8 cellular contexts compared by ENCODE assay signal in genomic region chr11:65468874-65469333, GRCh38.
DNase-seq lines count a peak whose midpoint lies in the region; ATAC-seq and TF ChIP-seq lines count a peak whose summit lies in the region.

No MANE protein-coding gene starts in this region.

- H3K9me3 ChIP-seq in Loucy (ENCODE audit: insufficient read depth, low read depth, low read length): no peaks in the 10 kb centered on the region
- no peaks in the 10 kb centered on the region for H3K9me3 ChIP-seq in mucosa of rectum (ENCODE audit: control insufficient read depth in 2 of 2, low read length in 2 of 2)

- no peaks in the 10 kb centered on the region for H3K27me3 Mint-ChIP-seq in T-helper 1 cell treated with Interleukin-12 subunit alpha and Interleukin-12 subunit beta and Interleukin-4 antibody, amounts not matched to agents 30 μg/mL and 1 μg/mL, for 36 hours (ENCODE audit: low read depth)

- H3K9me3 Mint-ChIP-seq in T-helper 1 cell treated with Interleukin-12 subunit alpha and Interleukin-12 subunit beta and Interleukin-4 antibody, amounts not matched to agents 30 μg/mL and 1 μg/mL, for 36 hours: no peaks in the 10 kb centered on the region

- no peaks in the 10 kb centered on the region for H3K36me3 Mint-ChIP-seq in T-helper 1 cell treated with Interleukin-12 subunit alpha and Interleukin-12 subunit beta and Interleukin-4 antibody, amounts not matched to agents 30 μg/mL and 1 μg/mL, for 36 hours (ENCODE audit: low read depth)

- H3K36me3 ChIP-seq in Loucy (ENCODE audit: insufficient read depth, low read length): no peaks in the 10 kb centered on the region
- no peaks in the 10 kb centered on the region for H3K36me3 ChIP-seq in mucosa of rectum (ENCODE audit: control insufficient read depth in 2 of 2, insufficient read depth in 2 of 2, low read length in 2 of 2)

- peaks cover 6% of the 10 kb centered on the region for H3K4me1 ChIP-seq in Loucy (ENCODE audit: insufficient read depth, low read length, poor library complexity, severe bottlenecking)
- peaks cover 16 to 20% of the 10 kb centered on the region in 2 donors for H3K4me1 ChIP-seq in mucosa of rectum (ENCODE audit: control insufficient read depth in 2 of 2, insufficient read depth in 2 of 2, low read length in 2 of 2)

- peaks cover 26% of the 10 kb centered on the region for H3K4me1 Mint-ChIP-seq in T-helper 1 cell treated with Interleukin-12 subunit alpha and Interleukin-12 subunit beta and Interleukin-4 antibody, amounts not matched to agents 30 μg/mL and 1 μg/mL, for 36 hours (ENCODE audit: low read depth)

- H3K4me3 ChIP-seq in Loucy (ENCODE audit: low read length, poor library complexity, severe bottlenecking) (no peak overlapping the region), mucosa of rectum (ENCODE audit: low read length in 2 of 2) (no peak overlapping the region)

- H3K9me2 ChIP-seq in Loucy (replicated peaks; ENCODE audit: low read depth, low read length): no peaks in the 10 kb centered on the region

- H3K4me2 ChIP-seq in Loucy (ENCODE audit: low read depth, low read length, poor library complexity, severe bottlenecking): no peak overlapping the region

- H4K20me1 ChIP-seq in Loucy (ENCODE audit: insufficient read depth, low read length, poor library complexity, severe bottlenecking): no peaks in the 10 kb centered on the region

- no peaks in the 10 kb centered on the region; the same call in 1 of the 2 replicates for H3K79me2 ChIP-seq in Loucy (ENCODE audit: insufficient read depth, low read length)

- H2AFZ ChIP-seq in Loucy (ENCODE audit: low read length): no peak overlapping the region

- H3K9ac ChIP-seq in Loucy (ENCODE audit: low read depth, low read length, poor library complexity, severe bottlenecking) (no peak overlapping the region), mucosa of rectum (ENCODE audit: low read depth in 1 of 2, low read length in 2 of 2) (no peak overlapping the region)

- no peak overlapping the region for H3K4me3 Mint-ChIP-seq in T-helper 1 cell treated with Interleukin-12 subunit alpha and Interleukin-12 subunit beta and Interleukin-4 antibody, amounts not matched to agents 30 μg/mL and 1 μg/mL, for 36 hours

- peak overlapping the region; percentile 7 for H3K27ac Mint-ChIP-seq in T-helper 1 cell treated with Interleukin-12 subunit alpha and Interleukin-12 subunit beta and Interleukin-4 antibody, amounts not matched to agents 30 μg/mL and 1 μg/mL, for 36 hours

- DNase-seq in NCI-H187 (lab: John Stamatoyannopoulos, UW): peak; percentile 64 to 69
- no peak for DNase-seq in NCI-H187 treated with DMSO at 0.1 percent for 48 hours (lab: John Stamatoyannopoulos, UW)
- DNase-seq in SW 1271 (lab: John Stamatoyannopoulos, UW): no peak

- ATAC-seq in HG02870 (IDR thresholded peaks at IDR 0.05; ENCODE audit: unreplicated experiment): no peak

- H3K27me3 ChIP-seq in Loucy (ENCODE audit: insufficient read depth, low read length, poor library complexity, severe bottlenecking) (no peaks in the 10 kb centered on the region), mucosa of rectum (ENCODE audit: control insufficient read depth in 2 of 2, insufficient read depth in 2 of 2, low read length in 2 of 2) (no peaks in the 10 kb centered on the region)

- H3K27ac ChIP-seq in cingulate gyrus (ENCODE audit: low read depth, low read length) (peak overlapping the region; percentile 2), mucosa of rectum (ENCODE audit: low read depth in 2 of 2, low read length in 2 of 2) (peak overlapping the region; percentile 24 to 69)

- TF ChIP-seq CTCF in Loucy (conservative IDR thresholded peaks at IDR 0.05; ENCODE audit: low read length): peak; percentile 94

- H3F3A ChIP-seq in Loucy (ENCODE audit: low read depth): no peaks in the 10 kb centered on the region

Comparison
In these comparisons a context has a peak if more than half of its experiments do, and no peak if none do; other contexts are left out.
1. DNase-seq: peak in NCI-H187 (2 of 2); none in NCI-H187 treated with DMSO at 0.1 percent for 48 hours (single experiment) and SW 1271 (0 of 2).